8 cellular contexts compared by ENCODE assay signal in the genomic region with DNA sequence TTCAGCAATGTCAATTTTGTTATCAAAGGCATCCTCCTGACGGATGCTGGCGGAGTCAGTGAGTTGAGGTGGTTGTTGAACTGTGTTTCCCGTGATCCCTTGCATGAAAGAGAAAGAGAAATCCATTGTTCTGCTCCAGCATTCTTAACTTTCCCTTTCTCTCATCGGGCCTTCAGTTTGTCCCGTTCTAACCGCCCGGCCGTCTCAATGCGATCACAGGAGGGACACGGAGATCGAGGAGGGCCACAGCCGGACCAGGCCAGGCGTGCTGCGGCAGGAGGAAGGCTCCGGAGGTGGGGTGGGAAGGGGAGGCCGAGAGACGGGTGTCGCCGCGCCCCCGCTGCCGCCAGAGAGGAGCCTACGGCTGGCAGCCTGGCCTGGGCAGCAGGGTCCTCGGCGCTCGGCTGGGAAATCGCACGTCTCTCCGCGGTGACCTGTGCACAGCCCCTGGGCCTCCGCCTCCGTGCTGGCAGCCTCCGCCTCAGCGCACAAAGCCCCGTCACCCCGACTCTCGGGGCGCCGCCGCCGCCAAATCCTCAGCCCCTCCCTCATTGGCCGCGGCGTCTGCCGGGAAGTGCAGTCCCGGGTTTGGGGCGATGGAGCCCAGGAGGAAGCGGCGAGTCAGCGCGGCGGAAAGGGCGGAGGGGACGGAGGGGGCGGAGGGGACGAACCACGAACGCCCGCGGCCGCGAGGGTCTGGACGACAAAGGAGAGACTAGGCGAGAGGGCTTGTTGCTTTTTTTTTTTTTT. TPM values are rescaled to one million over a fixed set of nuclear protein-coding genes. Genes with fewer than 3 reads are reported as not detected.
DNase-seq lines count a peak whose midpoint lies in the region; ATAC-seq and TF ChIP-seq lines count a peak whose summit lies in the region.

No MANE protein-coding gene starts in this region.

- peak overlapping the region; percentile 54 for H3K4me3 ChIP-seq in BE2C (ENCODE audit: low read depth, low read length)
- H3K4me3 ChIP-seq in NB4 (ENCODE audit: low read depth, low read length) = no peak overlapping the region
- H3K4me3 ChIP-seq in liver (ENCODE audit: low read depth in 1 of 3, low read length in 3 of 3) = peak overlapping the region; percentile 62 to 94 (median 69)

- H3K27me3 Mint-ChIP-seq in activated CD4-positive, alpha-beta memory T cell treated with anti-CD3 and anti-CD28 coated beads for 36 hours = peaks cover 4% of the 10 kb centered on the region

- peaks cover 18% of the 10 kb centered on the region for H3K4me1 Mint-ChIP-seq in activated CD4-positive, alpha-beta memory T cell treated with anti-CD3 and anti-CD28 coated beads for 36 hours (ENCODE audit: low read depth)

- H3K4me1 ChIP-seq in BE2C (no peaks in the 10 kb centered on the region), liver (ENCODE audit: control insufficient read depth in 4 of 4, insufficient read depth in 4 of 4, low read length in 3 of 4) (peaks cover 0 to 8% (median 4%) of the 10 kb centered on the region in 4 donors)

- peak overlapping the region; percentile 94 to 96 for H3K27ac ChIP-seq in liver (ENCODE audit: low read depth in 1 of 2, low read length in 2 of 2)

- peaks cover 4% of the 10 kb centered on the region for H3K36me3 Mint-ChIP-seq in activated CD4-positive, alpha-beta memory T cell treated with anti-CD3 and anti-CD28 coated beads for 36 hours

- peak overlapping the region; percentile 97 for H3K27ac Mint-ChIP-seq in activated CD4-positive, alpha-beta memory T cell treated with anti-CD3 and anti-CD28 coated beads for 36 hours

- H3K36me3 ChIP-seq in BE2C (no peaks in the 10 kb centered on the region), liver (ENCODE audit: control insufficient read depth in 4 of 4, insufficient read depth in 3 of 4, low read depth in 1 of 4, low read length in 3 of 4) (no peaks in the 10 kb centered on the region)

- no peak for TF ChIP-seq RAD21 in liver (IDR thresholded peaks at IDR 0.05)

- no peak for TF ChIP-seq POLR2A in NB4 (IDR thresholded peaks at IDR 0.05; ENCODE audit: extremely low read depth, insufficient read length)

- POLR2A ChIA-PET in activated CD4-positive, alpha-beta memory T cell treated with anti-CD3 and anti-CD28 coated beads for 36 hours (lab: Charles Lee) = no interaction called here

- H3K9ac ChIP-seq in liver (ENCODE audit: low read depth in 1 of 2, low read length in 2 of 2) = peak overlapping the region; percentile 21 to 80

- no peaks in the 10 kb centered on the region for H3K9me3 Mint-ChIP-seq in activated CD4-positive, alpha-beta memory T cell treated with anti-CD3 and anti-CD28 coated beads for 36 hours

- DNase-seq in BE2C (peak; percentile 51), NB4 (ENCODE audit: low read depth) (peak; percentile 48), dermis microvascular lymphatic vessel endothelial cell (ENCODE audit: low read depth in 2 of 2) (peak; percentile 25 to 61)
- peak; percentile 85 for DNase-seq in activated CD4-positive, alpha-beta memory T cell treated with anti-CD3 and anti-CD28 coated beads for 36 hours
- peak; percentile 66 to 73 for DNase-seq in stimulated activated CD4-positive, alpha-beta T cell treated with anti-CD3 and anti-CD28 coated beads, Interleukin-2, amount 100 ng/mL, for 48 hours

- CTCF ChIA-PET in activated CD4-positive, alpha-beta memory T cell treated with anti-CD3 and anti-CD28 coated beads for 36 hours (lab: Charles Lee) = interaction anchor here (1.6 kb wide), 1 partner anchor 26 kb away, joined by 4 read pairs; no protein-coding TSS in a partner anchor

- H3K9me3 ChIP-seq in BE2C (no peaks in the 10 kb centered on the region), liver (ENCODE audit: control insufficient read depth in 4 of 4, low read length in 3 of 4) (no peaks in the 10 kb centered on the region)

- intact Hi-C loops in activated CD4-positive, alpha-beta memory T cell treated with anti-CD3 and anti-CD28 coated beads for 36 hours (cut with micrococcal nuclease) = no loop called here

- under 1% methylated on average over 64 of the region's 64 CpGs for WGBS in liver

- no peaks in the 10 kb centered on the region; the same call in 1 of the 2 replicates for H3K27me3 ChIP-seq in BE2C
- H3K27me3 ChIP-seq in liver (ENCODE audit: control insufficient read depth in 4 of 4, insufficient read depth in 4 of 4, low read length in 3 of 4) = no peaks in the 10 kb centered on the region

- peak overlapping the region; percentile 95 for H3K4me3 Mint-ChIP-seq in activated CD4-positive, alpha-beta memory T cell treated with anti-CD3 and anti-CD28 coated beads for 36 hours

- TF ChIP-seq CTCF in BE2C (IDR thresholded peaks at IDR 0.05; ENCODE audit: low read depth, low read length) (no peak), NB4 (IDR thresholded peaks at IDR 0.05; ENCODE audit: low read depth, low read length) (no peak), liver (IDR thresholded peaks at IDR 0.05; ENCODE audit: low read depth, low read length, missing input control) (no peak)

- peak; percentile 77 for ATAC-seq in GM19395 (IDR thresholded peaks at IDR 0.05; ENCODE audit: unreplicated experiment)
- no peak for ATAC-seq in GM18870 (IDR thresholded peaks at IDR 0.05; ENCODE audit: unreplicated experiment)

TF ChIP-seq in liver, 16 proteins besides CTCF, POLR2A, EP300 and RAD21:
- TF ChIP-seq RXRA (IDR thresholded peaks at IDR 0.05) (peak in 1 of 2 donors; percentile 10), GABPA (IDR thresholded peaks at IDR 0.05 in 1 of 2, conservative IDR thresholded peaks at IDR 0.05 in 1 of 2) (no peak)

RNA-seq across cellular contexts. Expression of a gene that starts 38.1 kb away (rescaled TPM):
- polyA plus RNA-seq in BE2C (2012; ENCODE audit: insufficient read depth, insufficient read length, low read depth) = not detected
- total RNA-seq in activated CD4-positive, alpha-beta memory T cell treated with anti-CD3 and anti-CD28 coated beads for 36 hours = not detected
- total RNA-seq in dermis microvascular lymphatic vessel endothelial cell = not detected in 2 replicates
- total RNA-seq in liver = not detected
- polyA plus RNA-seq in liver = not detected

RNA-seq across cellular contexts. Expression of a gene that starts 58.3 kb away (rescaled TPM):
- 33.4 TPM for polyA plus RNA-seq in BE2C (2012; ENCODE audit: insufficient read depth, insufficient read length, low read depth)
- 10 to 100 TPM; 13.8 to 14.8 TPM for total RNA-seq in activated CD4-positive, alpha-beta memory T cell treated with anti-CD3 and anti-CD28 coated beads for 36 hours
- total RNA-seq in dermis microvascular lymphatic vessel endothelial cell = 48.5 and 90.3 TPM in 2 replicates
- total RNA-seq in liver = 100 to 1,000 TPM in 1 of 2 donors, 10 to 100 TPM in 1; 30.4 to 104 TPM
- 10 to 100 TPM; 59.8 to 61.8 TPM for polyA plus RNA-seq in liver

RNA-seq across cellular contexts. Expression of a gene that starts 58.8 kb away (rescaled TPM):
- polyA plus RNA-seq in BE2C (2012; ENCODE audit: insufficient read depth, insufficient read length, low read depth) = not detected
- total RNA-seq in activated CD4-positive, alpha-beta memory T cell treated with anti-CD3 and anti-CD28 coated beads for 36 hours = under 1 TPM; 0.34 to 0.67 TPM
- 0.51 and 1.0 TPM in 2 replicates for total RNA-seq in dermis microvascular lymphatic vessel endothelial cell
- under 1 TPM in 1 of 2 donors, not detected in 1; 0.33 TPM for total RNA-seq in liver
- under 1 TPM in 1 of 2 donors, not detected in 1; 0.05 TPM for polyA plus RNA-seq in liver

RNA-seq across cellular contexts. Expression of a gene that starts 59.7 kb away (rescaled TPM):
- 0.31 TPM for polyA plus RNA-seq in BE2C (2012; ENCODE audit: insufficient read depth, insufficient read length, low read depth)
- total RNA-seq in activated CD4-positive, alpha-beta memory T cell treated with anti-CD3 and anti-CD28 coated beads for 36 hours = not detected
- under 0.01 TPM in 1 of 2 replicates, not detected in the other for total RNA-seq in dermis microvascular lymphatic vessel endothelial cell
- under 1 TPM in 1 of 2 donors, not detected in 1; 0.08 TPM for total RNA-seq in liver
- not detected for polyA plus RNA-seq in liver
